In the genomic region with DNA sequence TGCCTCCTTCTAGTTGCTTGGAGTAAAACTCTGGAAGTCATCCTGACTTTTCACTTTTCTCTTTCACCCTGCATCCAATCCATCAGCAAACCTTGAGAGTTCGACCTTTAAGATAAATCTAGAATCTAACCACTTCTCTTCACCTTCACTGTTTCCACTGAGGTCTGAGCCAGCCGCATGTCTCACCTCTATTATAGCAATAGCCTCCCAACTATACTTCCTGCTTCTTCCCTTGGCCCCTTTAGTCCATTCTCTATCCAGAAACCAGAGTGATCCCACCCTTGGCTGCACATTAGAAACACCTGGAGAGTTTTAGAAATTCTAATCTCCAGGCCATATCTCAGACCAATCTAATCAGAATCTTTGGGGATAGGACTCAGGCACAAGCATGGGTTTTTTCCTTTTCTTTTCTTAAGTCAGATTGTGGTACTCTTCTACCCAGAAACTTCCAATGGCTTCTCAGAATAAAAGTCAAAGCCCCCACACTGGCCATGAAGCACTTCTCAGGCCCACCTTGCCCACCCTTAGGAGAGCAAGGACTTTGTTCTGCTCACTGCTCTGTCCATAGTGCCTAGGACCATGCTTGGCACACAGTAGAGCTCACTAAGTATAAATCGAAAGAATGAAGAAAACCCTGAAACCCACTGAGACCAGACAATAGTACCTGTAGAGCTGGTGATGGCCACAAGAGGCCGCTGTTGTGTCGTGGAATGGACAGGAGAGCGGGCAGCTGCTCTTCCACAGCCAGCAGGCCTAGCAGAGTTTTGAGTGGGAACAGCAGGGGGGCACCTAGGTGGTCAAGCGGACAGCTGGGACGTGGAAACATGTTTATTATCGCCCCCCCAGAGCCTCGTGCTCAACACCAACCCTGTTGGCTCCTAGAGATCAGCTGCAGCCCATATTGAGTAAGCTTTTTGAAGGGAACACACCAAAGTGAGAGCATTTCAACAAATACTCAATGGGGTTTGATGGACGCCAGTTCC, we compare ENCODE assay signal across 1 cellular context.
TF ChIP-seq lines count a peak whose summit lies in the region.

No MANE protein-coding gene starts in this region.

TF ChIP-seq in SK-N-SH treated with all-trans-retinoic acid at 6 μM for 48 hours, 23 proteins besides CTCF, POLR2A, EP300 and RAD21 (continued from another document):
- TF ChIP-seq, protein P1, sequence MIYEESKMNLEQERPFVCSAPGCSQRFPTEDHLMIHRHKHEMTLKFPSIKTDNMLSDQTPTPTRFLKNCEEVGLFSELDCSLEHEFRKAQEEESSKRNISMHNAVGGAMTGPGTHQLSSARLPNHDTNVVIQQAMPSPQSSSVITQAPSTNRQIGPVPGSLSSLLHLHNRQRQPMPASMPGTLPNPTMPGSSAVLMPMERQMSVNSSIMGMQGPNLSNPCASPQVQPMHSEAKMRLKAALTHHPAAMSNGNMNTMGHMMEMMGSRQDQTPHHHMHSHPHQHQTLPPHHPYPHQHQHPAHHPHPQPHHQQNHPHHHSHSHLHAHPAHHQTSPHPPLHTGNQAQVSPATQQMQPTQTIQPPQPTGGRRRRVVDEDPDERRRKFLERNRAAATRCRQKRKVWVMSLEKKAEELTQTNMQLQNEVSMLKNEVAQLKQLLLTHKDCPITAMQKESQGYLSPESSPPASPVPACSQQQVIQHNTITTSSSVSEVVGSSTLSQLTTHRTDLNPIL (CRISPR knock-in tag; IDR thresholded peaks at IDR 0.05; ENCODE audit: low read depth): no peak
